Comparison of ENCODE assay signal across 8 cellular contexts in the genomic region with DNA sequence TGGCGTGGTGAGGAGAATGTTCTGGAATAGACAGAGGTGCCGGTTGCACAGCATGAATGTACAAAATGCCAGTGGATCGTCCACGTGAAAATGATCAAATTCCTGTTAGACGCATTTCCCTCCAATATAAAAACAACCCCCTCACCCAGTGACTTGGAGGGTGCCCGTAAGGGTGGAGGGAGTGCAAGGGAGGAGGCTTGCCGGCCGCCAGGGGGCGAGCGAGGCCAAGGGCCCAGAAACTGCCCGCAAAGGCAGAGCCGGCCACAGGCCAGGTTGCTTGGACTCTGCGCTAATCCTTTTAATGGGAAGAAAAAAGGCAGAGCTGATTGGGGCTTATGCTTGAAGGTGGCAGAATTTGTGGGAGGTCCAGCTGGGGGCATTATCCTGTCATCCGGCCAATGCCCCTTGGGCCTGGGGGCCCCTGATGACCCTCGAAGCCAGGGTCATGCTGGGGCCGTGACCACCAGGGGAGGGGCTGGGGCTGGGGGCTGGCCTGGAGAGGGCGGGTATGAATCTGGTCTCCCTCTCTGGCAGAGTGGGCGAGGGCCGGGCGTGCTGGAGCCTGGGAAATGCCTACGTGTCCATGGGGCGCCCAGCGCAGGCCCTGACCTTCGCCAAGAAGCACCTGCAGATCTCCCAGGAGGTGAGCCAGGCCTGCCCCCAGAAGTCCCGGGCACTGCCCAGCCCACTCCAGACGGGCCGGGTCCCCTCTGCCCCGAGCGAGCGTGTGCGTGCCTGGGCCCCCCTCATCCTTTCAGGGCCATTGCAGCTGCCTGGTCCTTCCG. TPM values are rescaled to one million over a fixed set of nuclear protein-coding genes. Genes with fewer than 3 reads are reported as not detected.
DNase-seq lines count a peak whose midpoint lies in the region; ATAC-seq, FAIRE-seq and TF ChIP-seq lines count a peak whose summit lies in the region.

No MANE protein-coding gene starts in this region.

- peaks cover 0 to 2% of the 10 kb centered on the region in 2 donors for H3K36me3 Mint-ChIP-seq in CD4-positive, alpha-beta memory T cell
- H3K36me3 Mint-ChIP-seq in type B pancreatic cell = peaks cover 4% of the 10 kb centered on the region
- H3K36me3 Mint-ChIP-seq in activated T-helper 1 cell treated with anti-CD3 and anti-CD28 coated beads, Interleukin-12 subunit alpha, Interleukin-12 subunit beta, Interleukin-2, Interleukin-4 antibody, amounts not matched to agents 30 ng/mL and 10 ng/mL and 1 ng/mL, durations not matched to agents 14 hours and 24 hours and 36 hours (ENCODE audit: low read depth) = no peaks in the 10 kb centered on the region

- H2AFZ ChIP-seq in PC-9 = no peak overlapping the region

- WGBS in lower leg skin, 2 donors = 81 to 87% methylated on average over 32 of the region's 32 CpGs

- no peaks in the 10 kb centered on the region for H3K79me2 ChIP-seq in PC-9 (ENCODE audit: low read depth)

- CTCF ChIA-PET in CD4-positive, alpha-beta memory T cell (lab: Charles Lee; ENCODE audit: partially characterized antibody) = interaction anchor here (0.6 to 1.6 kb wide), 2 partner anchors 24 to 295 kb away, joined by 3 read pairs; a partner anchor contains a TSS
- CTCF ChIA-PET in PC-9 (lab: Charles Lee) = interaction anchor here (1.0 kb wide), 1 partner anchor 24 kb away, joined by 7 read pairs; no protein-coding TSS in a partner anchor

- no peaks in the 10 kb centered on the region for H4K20me1 ChIP-seq in PC-9 (ENCODE audit: insufficient read depth)

- H3K4me1 ChIP-seq in CD4-positive, alpha-beta memory T cell (ENCODE audit: insufficient read depth, low read length) = no peaks in the 10 kb centered on the region
- H3K4me1 ChIP-seq in PC-9 (replicated peaks; ENCODE audit: insufficient read depth) = no peaks in the 10 kb centered on the region

- H3F3A ChIP-seq in PC-9 (ENCODE audit: insufficient read depth, low read depth) = no peaks in the 10 kb centered on the region

- H3K36me3 ChIP-seq in CD4-positive, alpha-beta memory T cell (ENCODE audit: insufficient read depth, low read length) = no peaks in the 10 kb centered on the region
- no peaks in the 10 kb centered on the region for H3K36me3 ChIP-seq in PC-9 (ENCODE audit: low read depth)

- no peaks in the 10 kb centered on the region for H3K9me3 ChIP-seq in CD4-positive, alpha-beta memory T cell (ENCODE audit: control insufficient read depth in 1 of 2, low read length in 2 of 2)
- no peaks in the 10 kb centered on the region for H3K9me3 ChIP-seq in PC-9 (ENCODE audit: insufficient read depth, low read depth)

- no peaks in the 10 kb centered on the region for H3K9me3 Mint-ChIP-seq in CD4-positive, alpha-beta memory T cell
- no peaks in the 10 kb centered on the region for H3K9me3 Mint-ChIP-seq in type B pancreatic cell
- H3K9me3 Mint-ChIP-seq in activated T-helper 1 cell treated with anti-CD3 and anti-CD28 coated beads, Interleukin-12 subunit alpha, Interleukin-12 subunit beta, Interleukin-2, Interleukin-4 antibody, amounts not matched to agents 30 ng/mL and 10 ng/mL and 1 ng/mL, durations not matched to agents 14 hours and 24 hours and 36 hours = no peaks in the 10 kb centered on the region

- H3K27ac Mint-ChIP-seq in CD4-positive, alpha-beta memory T cell = peak overlapping the region in 2 of 7 donors; percentile 32 to 50
- H3K27ac Mint-ChIP-seq in type B pancreatic cell = peak overlapping the region; percentile 68
- no peak overlapping the region for H3K27ac Mint-ChIP-seq in activated T-helper 1 cell treated with anti-CD3 and anti-CD28 coated beads, Interleukin-12 subunit alpha, Interleukin-12 subunit beta, Interleukin-2, Interleukin-4 antibody, amounts not matched to agents 30 ng/mL and 10 ng/mL and 1 ng/mL, durations not matched to agents 14 hours and 24 hours and 36 hours

- no peak overlapping the region for H3K4me3 Mint-ChIP-seq in CD4-positive, alpha-beta memory T cell
- peak overlapping the region; percentile 34 for H3K4me3 Mint-ChIP-seq in type B pancreatic cell
- no peak overlapping the region for H3K4me3 Mint-ChIP-seq in activated T-helper 1 cell treated with anti-CD3 and anti-CD28 coated beads, Interleukin-12 subunit alpha, Interleukin-12 subunit beta, Interleukin-2, Interleukin-4 antibody, amounts not matched to agents 30 ng/mL and 10 ng/mL and 1 ng/mL, durations not matched to agents 14 hours and 24 hours and 36 hours

- H3K9me2 ChIP-seq in PC-9 (ENCODE audit: insufficient read depth) = no peaks in the 10 kb centered on the region

- no TSS peak for BruUV-seq in PC-9 (replicated peaks; lab: Mats Ljungman, UMichigan)

- H3K4me1 Mint-ChIP-seq in CD4-positive, alpha-beta memory T cell = no peaks in the 10 kb centered on the region
- peaks cover 5% of the 10 kb centered on the region for H3K4me1 Mint-ChIP-seq in type B pancreatic cell (ENCODE audit: unreplicated experiment)
- H3K4me1 Mint-ChIP-seq in activated T-helper 1 cell treated with anti-CD3 and anti-CD28 coated beads, Interleukin-12 subunit alpha, Interleukin-12 subunit beta, Interleukin-2, Interleukin-4 antibody, amounts not matched to agents 30 ng/mL and 10 ng/mL and 1 ng/mL, durations not matched to agents 14 hours and 24 hours and 36 hours (ENCODE audit: low read depth) = no peaks in the 10 kb centered on the region

- intact Hi-C loops in CD4-positive, alpha-beta memory T cell (cut with micrococcal nuclease) = no loop called here
- intact Hi-C loops in PC-9 (cut with micrococcal nuclease; ENCODE audit: unreplicated experiment) = loop anchor here (1.0 to 2.0 kb wide), 2 partner anchors 33 to 61 kb away; a partner anchor contains a TSS
- intact Hi-C loops in lower leg skin (cut with DNase I; ENCODE audit: low total_unique reads) = no loop called here
- intact Hi-C loops in activated T-helper 1 cell treated with anti-CD3 and anti-CD28 coated beads, Interleukin-12 subunit alpha, Interleukin-12 subunit beta, Interleukin-2, Interleukin-4 antibody, amounts not matched to agents 30 ng/mL and 10 ng/mL and 1 ng/mL, durations not matched to agents 14 hours and 24 hours and 36 hours (cut with micrococcal nuclease) = no loop called here

- POLR2A ChIA-PET in CD4-positive, alpha-beta memory T cell (lab: Charles Lee; ENCODE audit: partially characterized antibody) = no interaction called here
- POLR2A ChIA-PET in PC-9 (lab: Charles Lee; ENCODE audit: unreplicated experiment) = interaction anchor here (0.7 kb wide), 1 partner anchor 27 kb away, joined by 4 read pairs; no protein-coding TSS in a partner anchor

- no peaks in the 10 kb centered on the region for H3K27me3 ChIP-seq in CD4-positive, alpha-beta memory T cell (ENCODE audit: insufficient read depth, low read length)
- H3K27me3 ChIP-seq in PC-9 (ENCODE audit: insufficient read depth, low read depth) = no peaks in the 10 kb centered on the region

- DNase-seq in CD4-positive, alpha-beta memory T cell = peak in 3 of 5 donors; percentile 16 to 32 (median 28)
- peak; percentile 92 for DNase-seq in GM19239 (ENCODE audit: insufficient read length, low spot score)
- DNase-seq in PC-9 = peak; percentile 56 to 85
- DNase-seq in cerebellum (ENCODE audit: low spot score) = peak; percentile 75
- peak; percentile 81 for DNase-seq in left lobe of liver (ENCODE audit: low spot score)
- no peak for DNase-seq in type B pancreatic cell (ENCODE audit: extremely low spot score, unreplicated experiment)
- no peak for DNase-seq in lower leg skin (ENCODE audit: low spot score in 2 of 2)
- no peak for DNase-seq in activated T-helper 1 cell treated with anti-CD3 and anti-CD28 coated beads, Interleukin-12 subunit alpha, Interleukin-12 subunit beta, Interleukin-2, Interleukin-4 antibody, amounts not matched to agents 30 ng/mL and 10 ng/mL and 1 ng/mL, durations not matched to agents 14 hours and 24 hours and 36 hours (ENCODE audit: low spot score)

- no peak for TF ChIP-seq POLR2A in lower leg skin (IDR thresholded peaks at IDR 0.05)

- H3K27ac ChIP-seq in CD4-positive, alpha-beta memory T cell (ENCODE audit: low read depth, low read length) = no peak overlapping the region
- H3K27ac ChIP-seq in PC-9 = no peak overlapping the region

- no peaks in the 10 kb centered on the region for H3K27me3 Mint-ChIP-seq in CD4-positive, alpha-beta memory T cell
- H3K27me3 Mint-ChIP-seq in type B pancreatic cell = no peaks in the 10 kb centered on the region
- no peaks in the 10 kb centered on the region for H3K27me3 Mint-ChIP-seq in activated T-helper 1 cell treated with anti-CD3 and anti-CD28 coated beads, Interleukin-12 subunit alpha, Interleukin-12 subunit beta, Interleukin-2, Interleukin-4 antibody, amounts not matched to agents 30 ng/mL and 10 ng/mL and 1 ng/mL, durations not matched to agents 14 hours and 24 hours and 36 hours (ENCODE audit: insufficient read depth)

- TF ChIP-seq CTCF in PC-9 (conservative IDR thresholded peaks at IDR 0.05) (peak; percentile 97), type B pancreatic cell (conservative IDR thresholded peaks at IDR 0.05) (peak; percentile 94), lower leg skin (IDR thresholded peaks at IDR 0.05) (no peak)

- no peak overlapping the region for H3K4me3 ChIP-seq in CD4-positive, alpha-beta memory T cell (ENCODE audit: low read length in 2 of 2)
- H3K4me3 ChIP-seq in PC-9 = no peak overlapping the region
- H3K4me3 ChIP-seq in lower leg skin (ENCODE audit: low read depth, poor library complexity, severe bottlenecking) = no peak overlapping the region

- H3K4me2 ChIP-seq in PC-9 = no peak overlapping the region

- no peak for FAIRE-seq in GM19239 (lab: Jason Lieb, UNC)

- ATAC-seq in left lobe of liver = peak; percentile 75

RNA-seq across cellular contexts. Expression of a gene that starts 12.0 kb away (rescaled TPM):
- 1 to 10 TPM; 7.6 to 8.1 TPM for total RNA-seq in CD4-positive, alpha-beta memory T cell
- 1 to 10 TPM in 1 of 2 donors, under 1 TPM in 1; 0.78 to 1.6 TPM for polyA plus RNA-seq in CD4-positive, alpha-beta memory T cell
- total RNA-seq in PC-9 (2021) = 5.5 and 9.5 TPM in 2 replicates
- 48.0 TPM for total RNA-seq in cerebellum
- total RNA-seq in left lobe of liver = 4.8 TPM
- total RNA-seq in type B pancreatic cell (ENCODE audit: low replicate concordance) = 29.2 and 56.2 TPM in 2 replicates
- 10 to 100 TPM; 21.0 to 37.1 (median 28.1) TPM for total RNA-seq in lower leg skin
- 18.3 and 19.1 TPM in 2 replicates for total RNA-seq in activated T-helper 1 cell treated with anti-CD3 and anti-CD28 coated beads, Interleukin-12 subunit alpha, Interleukin-12 subunit beta, Interleukin-2, Interleukin-4 antibody, amounts not matched to agents 30 ng/mL and 10 ng/mL and 1 ng/mL, durations not matched to agents 14 hours and 24 hours and 36 hours

RNA-seq across cellular contexts. Expression of a gene that starts 24.2 kb away (rescaled TPM):
- 10 to 100 TPM; 26.0 to 32.3 TPM for total RNA-seq in CD4-positive, alpha-beta memory T cell
- polyA plus RNA-seq in CD4-positive, alpha-beta memory T cell = 10 to 100 TPM; 71.3 to 86.1 TPM
- total RNA-seq in PC-9 (2021) (9.1 and 19.1 TPM in 2 replicates), cerebellum (6.5 TPM), left lobe of liver (13.8 TPM), type B pancreatic cell (ENCODE audit: low replicate concordance) (10.4 and 14.0 TPM in 2 replicates), lower leg skin (10 to 100 TPM; 30.9 to 64.6 (median 44.1) TPM)
- total RNA-seq in activated T-helper 1 cell treated with anti-CD3 and anti-CD28 coated beads, Interleukin-12 subunit alpha, Interleukin-12 subunit beta, Interleukin-2, Interleukin-4 antibody, amounts not matched to agents 30 ng/mL and 10 ng/mL and 1 ng/mL, durations not matched to agents 14 hours and 24 hours and 36 hours = 35.2 TPM in 2 replicates

RNA-seq across cellular contexts. Expression of a gene that starts 34.1 kb away (rescaled TPM):
- total RNA-seq in CD4-positive, alpha-beta memory T cell = 1 to 10 TPM in 1 of 2 experiments, under 1 TPM in 1; 0.70 to 1.2 TPM
- under 1 TPM in 1 of 2 donors, not detected in 1; 0.41 TPM for polyA plus RNA-seq in CD4-positive, alpha-beta memory T cell
- total RNA-seq in PC-9 (2021) (13.6 and 14.0 TPM in 2 replicates), cerebellum (1.9 TPM), left lobe of liver (2.1 TPM), type B pancreatic cell (ENCODE audit: low replicate concordance) (2.0 and 2.6 TPM in 2 replicates), lower leg skin (1 to 10 TPM; 2.4 to 4.2 (median 3.2) TPM)
- 7.1 and 7.2 TPM in 2 replicates for total RNA-seq in activated T-helper 1 cell treated with anti-CD3 and anti-CD28 coated beads, Interleukin-12 subunit alpha, Interleukin-12 subunit beta, Interleukin-2, Interleukin-4 antibody, amounts not matched to agents 30 ng/mL and 10 ng/mL and 1 ng/mL, durations not matched to agents 14 hours and 24 hours and 36 hours

RNA-seq across cellular contexts. Expression of a gene that starts 35.5 kb away (rescaled TPM):
- total RNA-seq in CD4-positive, alpha-beta memory T cell = not detected
- not detected for polyA plus RNA-seq in CD4-positive, alpha-beta memory T cell
- total RNA-seq in PC-9 (2021) (2.7 and 5.2 TPM in 2 replicates), cerebellum (0.09 TPM), left lobe of liver (0.03 TPM), type B pancreatic cell (ENCODE audit: low replicate concordance) (0.69 and 0.70 TPM in 2 replicates), lower leg skin (1 to 10 TPM in 1 of 4 donors, not detected in 3; 1.1 TPM)
- total RNA-seq in activated T-helper 1 cell treated with anti-CD3 and anti-CD28 coated beads, Interleukin-12 subunit alpha, Interleukin-12 subunit beta, Interleukin-2, Interleukin-4 antibody, amounts not matched to agents 30 ng/mL and 10 ng/mL and 1 ng/mL, durations not matched to agents 14 hours and 24 hours and 36 hours = not detected in 2 replicates

Comparison
In these comparisons a context has a peak if more than half of its experiments do, and no peak if none do; other contexts are left out.
1. DNase-seq: peak in CD4-positive, alpha-beta memory T cell (3 of 5), GM19239 (single experiment), PC-9 (2 of 2), cerebellum (single experiment) and left lobe of liver (single experiment); none in type B pancreatic cell (single experiment), lower leg skin (0 of 2) and activated T-helper 1 cell treated with anti-CD3 and anti-CD28 coated beads, Interleukin-12 subunit alpha, Interleukin-12 subunit beta, Interleukin-2, Interleukin-4 antibody, amounts not matched to agents 30 ng/mL and 10 ng/mL and 1 ng/mL, durations not matched to agents 14 hours and 24 hours and 36 hours (single experiment).
2. CTCF ChIP-seq: peak in PC-9 (single experiment) and type B pancreatic cell (single experiment); none in lower leg skin (0 of 3).